ENCODE assay signal across 8 cellular contexts in genomic region chr2:25339791-25340339, GRCh38. TPM values are rescaled to one million over a fixed set of nuclear protein-coding genes. Genes with fewer than 3 reads are reported as not detected.
DNase-seq lines count a peak whose midpoint lies in the region; ATAC-seq and TF ChIP-seq lines count a peak whose summit lies in the region.

No MANE protein-coding gene starts in this region.

- H4K20me1 ChIP-seq in BLaER1 treated with 17β-estradiol and CSF1 and Interleukin-3, amounts not matched to agents 10 nM and 100 nM, result peaks cover 50 to 57% (median 56%) of the 10 kb centered on the region in 11 experiments

- peaks cover 59 to 64% (median 61%) of the 10 kb centered on the region in 10 experiments for H3K4me1 ChIP-seq in BLaER1 treated with 17β-estradiol and CSF1 and Interleukin-3, amounts not matched to agents 10 nM and 100 nM
- H3K4me1 ChIP-seq in testis, result peaks cover 45% of the 10 kb centered on the region

- H3K4me2 ChIP-seq in BLaER1 treated with 17β-estradiol and CSF1 and Interleukin-3, amounts not matched to agents 10 nM and 100 nM, result peak overlapping the region; percentile 82 to 96 (median 89)

- no peak for ATAC-seq in HG02973 (IDR thresholded peaks at IDR 0.05; ENCODE audit: unreplicated experiment)

- peak overlapping the region in 5 of 11 experiments; percentile 49 to 62 (median 56); a peak in 5 of 22 replicates for H3K27ac ChIP-seq in BLaER1 treated with 17β-estradiol and CSF1 and Interleukin-3, amounts not matched to agents 10 nM and 100 nM
- H3K27ac ChIP-seq in layer of hippocampus (ENCODE audit: low read depth, low read length) (peak overlapping the region; percentile 92), testis (peak overlapping the region; percentile 53 to 84)

- H3K36me3 ChIP-seq in BLaER1 treated with 17β-estradiol and CSF1 and Interleukin-3, amounts not matched to agents 10 nM and 100 nM, result peaks cover 0 to 8% (median 0%) of the 10 kb centered on the region in 11 experiments; a peak in 3 of 22 replicates
- H3K36me3 ChIP-seq in testis (ENCODE audit: low read depth, missing control alignments), result no peaks in the 10 kb centered on the region

- peak overlapping the region; percentile 85 to 95 (median 86); a peak in 18 of 22 replicates for H3K9ac ChIP-seq in BLaER1 treated with 17β-estradiol and CSF1 and Interleukin-3, amounts not matched to agents 10 nM and 100 nM

- in situ Hi-C loops in astrocyte of the spinal cord (cut with HindIII; ENCODE audit: low sequenced_read_pairs), result no loop called here

- intact Hi-C loops in testis (cut with DNase I; ENCODE audit: low total_unique reads), result no loop called here

- peak; percentile 40 for DNase-seq in NCI-H1092 treated with DMSO at 0.1 percent for 48 hours (lab: John Stamatoyannopoulos, UW)
- DNase-seq in astrocyte of the spinal cord (ENCODE audit: low read depth, low spot score), result no peak
- DNase-seq in testis, result peak; percentile 57
- DNase-seq in midbrain (lab: John Stamatoyannopoulos, UW), result no peak
- no peak for DNase-seq in GOT3 (lab: John Stamatoyannopoulos, UW)

- WGBS in testis, 2 donors, result 20 to 37% methylated on average over 8 to 26 of the region's 26 CpGs

- no peak for TF ChIP-seq CTCF in astrocyte of the spinal cord (IDR thresholded peaks at IDR 0.05; ENCODE audit: low read depth, low read length)
- no peak for TF ChIP-seq CTCF in testis (IDR thresholded peaks at IDR 0.05)

- no peaks in the 10 kb centered on the region for H3K9me3 ChIP-seq in BLaER1 treated with 17β-estradiol and CSF1 and Interleukin-3, amounts not matched to agents 10 nM and 100 nM (replicated peaks in 1 of 11)
- H3K9me3 ChIP-seq in testis, result no peaks in the 10 kb centered on the region

- H3K4me3 ChIP-seq in BLaER1 treated with 17β-estradiol and CSF1 and Interleukin-3, amounts not matched to agents 10 nM and 100 nM, result peak overlapping the region; percentile 75 to 96 (median 88)
- H3K4me3 ChIP-seq in astrocyte of the spinal cord (ENCODE audit: low read depth, low read length) (peak overlapping the region; percentile 44), testis (peak overlapping the region; percentile 71 to 76)

- no peaks in the 10 kb centered on the region for H3K27me3 ChIP-seq in BLaER1 treated with 17β-estradiol and CSF1 and Interleukin-3, amounts not matched to agents 10 nM and 100 nM
- no peaks in the 10 kb centered on the region for H3K27me3 ChIP-seq in layer of hippocampus (ENCODE audit: control insufficient read depth, insufficient read depth, low read length)
- no peaks in the 10 kb centered on the region for H3K27me3 ChIP-seq in testis

- no peak for TF ChIP-seq POLR2A in testis (IDR thresholded peaks at IDR 0.05)

RNA-seq across cellular contexts. Expression of gene DNMT3A, which starts 1.9 kb away (rescaled TPM):
- total RNA-seq in testis, result 10 to 100 TPM; 36.3 TPM
- polyA plus RNA-seq in testis (ENCODE audit: insufficient read depth, low read depth, low replicate concordance), result 15.5 TPM

Comparison
In these comparisons a context has a peak if more than half of its experiments do, and no peak if none do; other contexts are left out.
1. DNase-seq: peak in NCI-H1092 treated with DMSO at 0.1 percent for 48 hours (single experiment) and testis (single experiment); none in astrocyte of the spinal cord (single experiment), midbrain (single experiment) and GOT3 (single experiment).
2. Peak in every context shown above with its lines, with median percentiles within 50 percentile points of each other: H3K4me3 ChIP-seq.